ENCODE assay signal across 8 cellular contexts in the genomic region with DNA sequence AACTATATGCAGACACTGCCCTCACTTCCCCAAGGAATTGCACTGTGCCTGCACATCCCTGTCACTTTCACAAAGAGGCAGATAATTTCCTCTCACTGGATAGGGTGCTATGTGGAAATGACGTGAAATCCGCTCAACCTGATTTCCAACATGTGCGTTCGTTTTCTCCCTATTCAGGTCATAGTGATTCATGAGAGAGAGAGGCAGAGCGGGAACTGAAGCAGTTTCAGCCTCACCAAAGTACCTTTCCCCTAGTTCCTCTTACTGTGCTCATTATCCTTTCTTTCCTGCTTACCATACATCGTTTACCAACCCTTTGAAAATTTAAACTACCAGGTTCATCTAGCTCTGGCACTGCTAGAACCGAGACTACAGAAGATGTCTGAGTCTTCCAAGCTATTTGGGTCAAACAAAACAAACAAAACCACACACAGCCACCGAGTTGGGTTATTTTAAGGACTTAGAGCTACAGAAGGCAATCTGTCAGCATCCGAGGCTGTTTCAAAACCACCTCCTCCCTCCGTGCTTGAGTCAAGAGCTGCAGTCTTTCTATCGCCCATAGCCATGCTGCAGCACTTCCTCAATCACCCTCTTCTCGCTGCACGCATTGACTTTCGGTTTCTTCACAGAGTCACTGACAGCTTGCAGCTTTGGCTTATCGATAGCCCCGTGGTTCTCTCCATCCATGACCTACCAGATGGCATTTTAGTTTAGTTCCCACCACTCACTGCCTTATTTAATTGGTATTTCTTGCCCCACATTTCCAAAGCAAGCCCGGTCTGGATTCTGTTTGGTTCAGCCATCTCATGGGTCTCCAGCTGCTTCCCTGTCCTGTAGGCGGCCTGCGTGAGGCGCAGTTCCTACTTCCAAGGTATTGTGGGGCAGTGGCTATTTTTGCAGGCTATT.
DNase-seq lines count a peak whose midpoint lies in the region; ATAC-seq and TF ChIP-seq lines count a peak whose summit lies in the region.

No MANE protein-coding gene starts in this region.

- DNase-seq in AML-193 (lab: John Stamatoyannopoulos, UW) (peak; percentile 93 to 95), NOMO-1 treated with dmso at 0.1 percent for 144 hours (lab: John Stamatoyannopoulos, UW; ENCODE audit: unreplicated experiment) (peak; percentile 86), activated T-cell treated with anti-CD3 and anti-CD28 coated beads for 24 hours (ENCODE audit: low read depth) (peak; percentile 51), germinal center (ENCODE audit: low spot score) (peak; percentile 56), iPS-NIHi11 (ENCODE audit: low spot score) (no peak)
- peak; percentile 30 to 40 (median 32) for DNase-seq in stimulated activated CD4-positive, alpha-beta T cell treated with anti-CD3 and anti-CD28 coated beads, Interleukin-12 subunit alpha, Interleukin-12 subunit beta, amount 100 ng/mL, for 48 hours (ENCODE audit: low read depth in 2 of 3, low spot score in 1 of 3)

- TF ChIP-seq POLR2A in GM19099 (IDR thresholded peaks at IDR 0.05; ENCODE audit: extremely low read depth, insufficient read length, low read depth), result peak; percentile 45

- peak; percentile 96 for ATAC-seq in HG03280 (IDR thresholded peaks at IDR 0.05; ENCODE audit: unreplicated experiment)
